In genomic region chr4:81844717-81845116, GRCh38 we compare ENCODE assay signal across 8 cellular contexts.
DNase-seq lines count a peak whose midpoint lies in the region; ATAC-seq, FAIRE-seq and TF ChIP-seq lines count a peak whose summit lies in the region.

No MANE protein-coding gene starts in this region.

- no peaks in the 10 kb centered on the region for H3K9me3 Mint-ChIP-seq in CD8-positive, alpha-beta memory T cell
- H3K9me3 Mint-ChIP-seq in mesothelial cell of epicardium: peaks cover 6% of the 10 kb centered on the region

- peak; percentile 87 for ATAC-seq in GM19455 (IDR thresholded peaks at IDR 0.05; ENCODE audit: unreplicated experiment)

- FAIRE-seq in endothelial cell of umbilical vein (lab: Jason Lieb, UNC): peak; percentile 92

- no peaks in the 10 kb centered on the region for H3K9me3 ChIP-seq in CD8-positive, alpha-beta memory T cell (ENCODE audit: low read length)
- no peaks in the 10 kb centered on the region for H3K9me3 ChIP-seq in endothelial cell of umbilical vein (replicated peaks; ENCODE audit: control insufficient read depth, insufficient read depth, low read length)

- intact Hi-C loops in endothelial cell of umbilical vein (cut with micrococcal nuclease): loop anchor here (1.0 to 2.0 kb wide), 3 partner anchors 358 to 438 kb away; no protein-coding TSS in a partner anchor

- no peak overlapping the region for H2AFZ ChIP-seq in endothelial cell of umbilical vein (ENCODE audit: low read depth, low read length)

- peak; percentile 35 to 78 (median 58) for DNase-seq in CD8-positive, alpha-beta memory T cell
- DNase-seq in HPDE6-E6E7 (ENCODE audit: extremely low spot score): peak; percentile 50
- DNase-seq in NCI-H774 (lab: John Stamatoyannopoulos, UW): peak; percentile 62
- peak; percentile 30 to 47 for DNase-seq in activated CD8-positive, alpha-beta memory T cell treated with anti-CD3 and anti-CD28 coated beads for 1 hour (ENCODE audit: extremely low read depth in 1 of 2, low read depth in 1 of 2)
- peak; percentile 79 for DNase-seq in endothelial cell of umbilical vein (ENCODE audit: low read depth, low spot score)
- DNase-seq in mesothelial cell of epicardium (ENCODE audit: low spot score in 2 of 2, unreplicated experiment in 2 of 2): peak; percentile 50 to 69
- DNase-seq in stimulated activated CD8-positive, alpha-beta memory T cell treated with anti-CD3 and anti-CD28 coated beads, Interleukin-4, amount 100 ng/mL, for 24 hours (ENCODE audit: low read depth): peak; percentile 44

- BruUV-seq in endothelial cell of umbilical vein (replicated peaks; lab: Mats Ljungman, UMichigan): no TSS peak

- no peaks in the 10 kb centered on the region for H3K4me1 ChIP-seq in CD8-positive, alpha-beta memory T cell (ENCODE audit: insufficient read depth, low read length)
- H3K4me1 ChIP-seq in endothelial cell of umbilical vein (ENCODE audit: control insufficient read depth, extremely low read depth, insufficient read depth, low read length): no peaks in the 10 kb centered on the region

- no peak overlapping the region for H3K4me3 Mint-ChIP-seq in CD8-positive, alpha-beta memory T cell
- no peak overlapping the region for H3K4me3 Mint-ChIP-seq in mesothelial cell of epicardium

- H3K9ac ChIP-seq in endothelial cell of umbilical vein (replicated peaks; ENCODE audit: extremely low read depth, insufficient read depth, low read length): no peak overlapping the region

- H3K27me3 Mint-ChIP-seq in CD8-positive, alpha-beta memory T cell: peaks cover 0 to 3% of the 10 kb centered on the region in 2 donors
- H3K27me3 Mint-ChIP-seq in mesothelial cell of epicardium (ENCODE audit: low read depth): no peaks in the 10 kb centered on the region

- H3K79me2 ChIP-seq in endothelial cell of umbilical vein (ENCODE audit: control insufficient read depth, insufficient read depth, low read length): no peaks in the 10 kb centered on the region

- H3K4me3 ChIP-seq in CD8-positive, alpha-beta memory T cell (ENCODE audit: low read length): no peak overlapping the region
- no peak overlapping the region for H3K4me3 ChIP-seq in endothelial cell of umbilical vein (replicated peaks in 1 of 3; ENCODE audit: insufficient read depth in 1 of 3, low read depth in 1 of 3, low read length in 3 of 3)

- no peaks in the 10 kb centered on the region for H3K27me3 ChIP-seq in CD8-positive, alpha-beta memory T cell (ENCODE audit: insufficient read depth, low read length, poor library complexity, severe bottlenecking)
- H3K27me3 ChIP-seq in endothelial cell of umbilical vein (ENCODE audit: control insufficient read depth in 2 of 2, insufficient read depth in 2 of 2, low read length in 2 of 2): no peaks in the 10 kb centered on the region

- POLR2A ChIA-PET in CD8-positive, alpha-beta memory T cell (lab: Charles Lee): interaction anchor here (1.0 kb wide), 1 partner anchor 377 kb away, joined by 3 read pairs; no protein-coding TSS in a partner anchor
- POLR2A ChIA-PET in endothelial cell of umbilical vein (lab: Charles Lee): no interaction called here

- no peaks in the 10 kb centered on the region for H4K20me1 ChIP-seq in endothelial cell of umbilical vein (replicated peaks; ENCODE audit: control insufficient read depth, extremely low read depth, insufficient read depth, low read length)

- H3K4me2 ChIP-seq in endothelial cell of umbilical vein (ENCODE audit: insufficient read depth, low read length): no peak overlapping the region

- H3K27ac ChIP-seq in CD8-positive, alpha-beta memory T cell (ENCODE audit: low read depth, low read length): no peak overlapping the region
- H3K27ac ChIP-seq in endothelial cell of umbilical vein (ENCODE audit: insufficient read depth, low read depth, low read length): no peak overlapping the region

- H3K4me1 Mint-ChIP-seq in CD8-positive, alpha-beta memory T cell: no peaks in the 10 kb centered on the region
- peaks cover 17% of the 10 kb centered on the region for H3K4me1 Mint-ChIP-seq in mesothelial cell of epicardium

- H3K36me3 ChIP-seq in CD8-positive, alpha-beta memory T cell (ENCODE audit: insufficient read depth, low read length): no peaks in the 10 kb centered on the region
- H3K36me3 ChIP-seq in endothelial cell of umbilical vein (ENCODE audit: control insufficient read depth in 2 of 2, extremely low read depth in 1 of 2, insufficient read depth in 2 of 2, low read length in 2 of 2): no peaks in the 10 kb centered on the region

- H3K36me3 Mint-ChIP-seq in CD8-positive, alpha-beta memory T cell: no peaks in the 10 kb centered on the region
- no peaks in the 10 kb centered on the region for H3K36me3 Mint-ChIP-seq in mesothelial cell of epicardium

- CTCF ChIA-PET in CD8-positive, alpha-beta memory T cell (lab: Charles Lee): interaction anchor here (0.7 to 6.0 kb wide), 11 partner anchors 13 to 438 kb away, joined by 3 to 143 read pairs (median 4); partner anchors contain the start of gene RASGEF1B
- CTCF ChIA-PET in endothelial cell of umbilical vein (lab: Charles Lee): interaction anchor here (0.9 to 6.1 kb wide), 11 partner anchors 9 to 516 kb away, joined by 3 to 184 read pairs (median 4); partner anchors contain the start of gene RASGEF1B

- no peak overlapping the region for H3K27ac Mint-ChIP-seq in CD8-positive, alpha-beta memory T cell
- no peak overlapping the region for H3K27ac Mint-ChIP-seq in mesothelial cell of epicardium

- no peaks in the 10 kb centered on the region for H3K9me1 ChIP-seq in endothelial cell of umbilical vein (replicated peaks; ENCODE audit: control insufficient read depth, extremely low read depth, insufficient read depth, low read length)

- dilution Hi-C loops in endothelial cell of umbilical vein (cut with MboI; ENCODE audit: extremely low pct_ligation_motif_present, low sequenced_read_pairs): no loop called here

- TF ChIP-seq POLR2A in endothelial cell of umbilical vein (IDR thresholded peaks at IDR 0.05; ENCODE audit: low read depth, low read length): no peak

- peak; percentile 55 to 57 for TF ChIP-seq CTCF in endothelial cell of umbilical vein (IDR thresholded peaks at IDR 0.05; ENCODE audit: extremely low read depth in 1 of 2, insufficient read depth in 1 of 2, low read depth in 1 of 2, low read length in 2 of 2)
- peak; percentile 67 for TF ChIP-seq CTCF in mesothelial cell of epicardium (IDR thresholded peaks at IDR 0.05; ENCODE audit: unreplicated experiment)

TF ChIP-seq in endothelial cell of umbilical vein, 7 proteins besides CTCF, POLR2A, EP300 and RAD21:
- TF ChIP-seq MYC (IDR thresholded peaks at IDR 0.05; ENCODE audit: low read depth, low read length) (no peak), GATA2 (IDR thresholded peaks at IDR 0.05; ENCODE audit: insufficient read depth, insufficient read length, low read depth, low read length) (no peak), POLR2AphosphoS5 (IDR thresholded peaks at IDR 0.05; ENCODE audit: insufficient read depth, low read depth, low read length) (no peak), EZH2 (IDR thresholded peaks at IDR 0.05; ENCODE audit: borderline replicate concordance, low read depth, low read length, severe bottlenecking) (no peak), FOS (IDR thresholded peaks at IDR 0.05; ENCODE audit: borderline replicate concordance, insufficient read depth, low read length) (no peak)
- TF ChIP-seq, protein P1, sequence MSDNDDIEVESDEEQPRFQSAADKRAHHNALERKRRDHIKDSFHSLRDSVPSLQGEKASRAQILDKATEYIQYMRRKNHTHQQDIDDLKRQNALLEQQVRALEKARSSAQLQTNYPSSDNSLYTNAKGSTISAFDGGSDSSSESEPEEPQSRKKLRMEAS (IDR thresholded peaks at IDR 0.05; ENCODE audit: insufficient read depth, insufficient read length): no peak
TF ChIP-seq in endothelial cell of umbilical vein: peak in this region for 0.
